8 cellular contexts compared by ENCODE assay signal in genomic region chr6:116096979-116097816, GRCh38. TPM values are rescaled to one million over a fixed set of nuclear protein-coding genes. Genes with fewer than 3 reads are reported as not detected.
DNase-seq lines count a peak whose midpoint lies in the region; ATAC-seq and TF ChIP-seq lines count a peak whose summit lies in the region.

No MANE protein-coding gene starts in this region.

- TF ChIP-seq CTCF in chondrocyte (IDR thresholded peaks at IDR 0.05) (peak; percentile 93), nephron progenitor cell (IDR thresholded peaks at IDR 0.05) (peak; percentile 38)

- ATAC-seq in GM19351 (IDR thresholded peaks at IDR 0.05; ENCODE audit: unreplicated experiment) (no peak), HG02798 (IDR thresholded peaks at IDR 0.05; ENCODE audit: poor library complexity, unreplicated experiment) (no peak), GM19455 (IDR thresholded peaks at IDR 0.05; ENCODE audit: unreplicated experiment) (no peak)

- H3K27me3 Mint-ChIP-seq in chondrocyte (ENCODE audit: low read depth) (no peaks in the 10 kb centered on the region), nephron progenitor cell (ENCODE audit: low read depth, poor library complexity) (peaks cover 17% of the 10 kb centered on the region)
- no peaks in the 10 kb centered on the region for H3K27me3 Mint-ChIP-seq in activated T-cell treated with anti-CD3 and anti-CD28 coated beads, Interleukin-2, amount 50 U/mL, for 24 hours

- H3K9me3 Mint-ChIP-seq in chondrocyte (ENCODE audit: low read depth) (peaks cover 9% of the 10 kb centered on the region), nephron progenitor cell (peaks cover 26% of the 10 kb centered on the region)
- H3K9me3 Mint-ChIP-seq in activated T-cell treated with anti-CD3 and anti-CD28 coated beads, Interleukin-2, amount 50 U/mL, for 24 hours, result peaks cover 13% of the 10 kb centered on the region

- no peak overlapping the region for H3K27ac Mint-ChIP-seq in chondrocyte (ENCODE audit: unreplicated experiment)
- no peak overlapping the region for H3K27ac Mint-ChIP-seq in nephron progenitor cell
- H3K27ac Mint-ChIP-seq in activated T-cell treated with anti-CD3 and anti-CD28 coated beads, Interleukin-2, amount 50 U/mL, for 24 hours, result no peak overlapping the region

- H3K4me1 Mint-ChIP-seq in chondrocyte (ENCODE audit: low read depth), result peaks cover 17% of the 10 kb centered on the region
- peaks cover 26% of the 10 kb centered on the region for H3K4me1 Mint-ChIP-seq in nephron progenitor cell
- peaks cover 25% of the 10 kb centered on the region for H3K4me1 Mint-ChIP-seq in activated T-cell treated with anti-CD3 and anti-CD28 coated beads, Interleukin-2, amount 50 U/mL, for 24 hours (ENCODE audit: low read depth)

- H3K4me3 Mint-ChIP-seq in chondrocyte (ENCODE audit: unreplicated experiment) (no peak overlapping the region), nephron progenitor cell (no peak overlapping the region)
- H3K4me3 Mint-ChIP-seq in activated T-cell treated with anti-CD3 and anti-CD28 coated beads, Interleukin-2, amount 50 U/mL, for 24 hours, result no peak overlapping the region

- H3K36me3 Mint-ChIP-seq in chondrocyte (ENCODE audit: low read depth) (no peaks in the 10 kb centered on the region), nephron progenitor cell (ENCODE audit: low read depth) (peaks cover 14% of the 10 kb centered on the region)
- peaks cover 11% of the 10 kb centered on the region for H3K36me3 Mint-ChIP-seq in activated T-cell treated with anti-CD3 and anti-CD28 coated beads, Interleukin-2, amount 50 U/mL, for 24 hours (ENCODE audit: low read depth)

- DNase-seq in DMS53 (lab: John Stamatoyannopoulos, UW) (peak; percentile 50), LoVo (ENCODE audit: low spot score) (peak; percentile 41), chondrocyte (ENCODE audit: low spot score) (no peak), nephron progenitor cell (no peak)
- DNase-seq in activated T-cell treated with anti-CD3 and anti-CD28 coated beads, Interleukin-2, amount 50 U/mL, for 24 hours, result no peak

RNA-seq across cellular contexts. Expression of gene NT5DC1, which starts 3.5 kb away (rescaled TPM):
- 20.5 to 21.2 TPM (median 20.6 TPM) in 3 replicates for total RNA-seq in chondrocyte

RNA-seq across cellular contexts. Expression of gene COL10A1, which starts 28.7 kb away (rescaled TPM):
- 0.10 to 0.21 TPM in 2 of 3 replicates, not detected in the other for total RNA-seq in chondrocyte

RNA-seq across cellular contexts. Expression of gene FRK, which starts 36.5 kb away (rescaled TPM):
- total RNA-seq in chondrocyte, result 0.60 to 1.1 TPM (median 1.1 TPM) in 3 replicates

Comparison
In these comparisons a context has a peak if more than half of its experiments do, and no peak if none do; other contexts are left out.
1. DNase-seq: peak in DMS53 (single experiment) and LoVo (single experiment); none in chondrocyte (single experiment), nephron progenitor cell (single experiment) and activated T-cell treated with anti-CD3 and anti-CD28 coated beads, Interleukin-2, amount 50 U/mL, for 24 hours (single experiment).